8 cellular contexts compared by ENCODE assay signal in the genomic region with DNA sequence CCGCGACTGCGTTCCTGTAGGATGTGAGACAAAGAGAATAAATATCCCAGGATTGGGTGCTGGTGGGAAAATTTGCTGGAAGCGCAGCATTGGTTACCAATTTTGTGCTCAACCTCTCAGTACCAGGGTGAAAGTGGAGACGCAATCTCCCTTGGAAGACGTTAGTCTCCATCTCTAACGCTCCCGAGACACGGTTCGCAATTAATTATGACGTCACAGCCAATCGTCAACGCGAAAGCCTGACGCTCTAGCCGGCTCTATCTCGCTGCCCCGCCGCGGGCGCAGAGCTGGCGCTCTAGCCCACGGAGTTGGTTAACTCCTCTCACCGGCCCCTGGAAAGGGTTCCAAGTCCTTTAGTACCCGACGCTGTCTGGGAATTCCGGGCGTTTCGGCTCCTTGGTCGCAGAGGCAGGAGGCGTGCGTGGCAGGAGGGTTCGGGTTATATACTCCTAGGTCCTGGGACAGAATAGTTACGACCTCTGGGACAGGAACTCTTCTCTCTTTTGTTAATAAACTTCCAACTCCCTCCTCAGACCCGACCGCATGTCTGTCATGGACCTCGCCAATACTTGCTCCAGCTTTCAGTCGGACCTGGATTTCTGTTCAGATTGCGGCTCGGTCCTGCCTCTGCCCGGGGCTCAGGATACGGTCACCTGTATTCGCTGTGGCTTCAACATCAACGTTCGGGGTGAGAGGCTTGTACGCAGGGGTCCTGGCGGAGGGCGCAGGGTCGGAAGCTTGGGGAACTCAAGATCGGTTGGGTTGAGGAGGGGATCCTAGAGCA. TPM values are rescaled to one million over a fixed set of nuclear protein-coding genes. Genes with fewer than 3 reads are reported as not detected.
DNase-seq lines count a peak whose midpoint lies in the region; ATAC-seq and TF ChIP-seq lines count a peak whose summit lies in the region.

A gene with protein sequence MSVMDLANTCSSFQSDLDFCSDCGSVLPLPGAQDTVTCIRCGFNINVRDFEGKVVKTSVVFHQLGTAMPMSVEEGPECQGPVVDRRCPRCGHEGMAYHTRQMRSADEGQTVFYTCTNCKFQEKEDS (plus strand): TSS at position 284 of the 784 bp plus-strand sequence. CDS start 260 bp downstream, at position 544.

- peaks cover 7% of the 10 kb centered on the region; the same call in 1 of the 2 replicates for H3F3A ChIP-seq in GM23338 (replicated peaks; ENCODE audit: low read depth)

- POLR2A ChIA-PET in naive thymus-derived CD8-positive, alpha-beta T cell (lab: Charles Lee): interaction anchor here (0.6 to 3.6 kb wide), 15 partner anchors 8 to 1837 kb away, joined by 3 to 18 read pairs (median 5); partner anchors contain the start of genes HLA-A, RNF39, TRIM26 and TRIM39

- peaks cover 4% of the 10 kb centered on the region for H3K27me3 Mint-ChIP-seq in GM23338 (ENCODE audit: insufficient read depth, low read depth, poor library complexity)
- no peaks in the 10 kb centered on the region for H3K27me3 Mint-ChIP-seq in activated T-helper 2 cell treated with anti-CD3 and anti-CD28 coated beads, Interferon-gamma antibody, Interleukin-2, Interleukin-4, amounts not matched to agents 10 μg/mL and 5 μg/mL and 100 μg/mL, durations not matched to agents 14 hours and 24 hours and 36 hours (ENCODE audit: low read depth)
- H3K27me3 Mint-ChIP-seq in naive thymus-derived CD8-positive, alpha-beta T cell: no peaks in the 10 kb centered on the region

- no peaks in the 10 kb centered on the region; the same call in 2 of the 3 replicates for H3K36me3 Mint-ChIP-seq in GM23338 (ENCODE audit: low read depth)
- H3K36me3 Mint-ChIP-seq in activated T-helper 2 cell treated with anti-CD3 and anti-CD28 coated beads, Interferon-gamma antibody, Interleukin-2, Interleukin-4, amounts not matched to agents 10 μg/mL and 5 μg/mL and 100 μg/mL, durations not matched to agents 14 hours and 24 hours and 36 hours (ENCODE audit: low read depth): peaks cover 37% of the 10 kb centered on the region
- peaks cover 0 to 59% (median 5%) of the 10 kb centered on the region in 3 donors for H3K36me3 Mint-ChIP-seq in naive thymus-derived CD8-positive, alpha-beta T cell

- H3K27ac ChIP-seq in DND-41 (ENCODE audit: low read length): peak within 1 kb of the TSS; percentile 86
- H3K27ac ChIP-seq in GM23338 (ENCODE audit: low read depth): peak within 1 kb of the TSS; percentile 90
- peak within 1 kb of the TSS; percentile 77 for H3K27ac ChIP-seq in RWPE2 (ENCODE audit: poor library complexity, severe bottlenecking)
- peak within 1 kb of the TSS; percentile 82 for H3K27ac ChIP-seq in fibroblast of lung (ENCODE audit: insufficient read depth, low read length)

- peaks cover 6% of the 10 kb centered on the region; the same call in 2 of the 3 replicates for H3K4me1 Mint-ChIP-seq in GM23338
- peaks cover 39% of the 10 kb centered on the region for H3K4me1 Mint-ChIP-seq in activated T-helper 2 cell treated with anti-CD3 and anti-CD28 coated beads, Interferon-gamma antibody, Interleukin-2, Interleukin-4, amounts not matched to agents 10 μg/mL and 5 μg/mL and 100 μg/mL, durations not matched to agents 14 hours and 24 hours and 36 hours (ENCODE audit: low read depth)
- peaks cover 16 to 53% (median 33%) of the 10 kb centered on the region in 4 donors for H3K4me1 Mint-ChIP-seq in naive thymus-derived CD8-positive, alpha-beta T cell

- H3K79me2 ChIP-seq in DND-41 (ENCODE audit: insufficient read depth, low read length): peaks cover 42% of the 10 kb centered on the region
- H3K79me2 ChIP-seq in GM23338 (replicated peaks; ENCODE audit: insufficient read depth): peaks cover 10% of the 10 kb centered on the region; the same call in 1 of the 2 replicates
- peaks cover 22% of the 10 kb centered on the region for H3K79me2 ChIP-seq in fibroblast of lung (ENCODE audit: control insufficient read depth, insufficient read depth, low read length)

- no peaks in the 10 kb centered on the region for H3K9me3 Mint-ChIP-seq in GM23338
- H3K9me3 Mint-ChIP-seq in activated T-helper 2 cell treated with anti-CD3 and anti-CD28 coated beads, Interferon-gamma antibody, Interleukin-2, Interleukin-4, amounts not matched to agents 10 μg/mL and 5 μg/mL and 100 μg/mL, durations not matched to agents 14 hours and 24 hours and 36 hours: no peaks in the 10 kb centered on the region
- no peaks in the 10 kb centered on the region for H3K9me3 Mint-ChIP-seq in naive thymus-derived CD8-positive, alpha-beta T cell

- H3K9me2 ChIP-seq in GM23338 (ENCODE audit: insufficient read depth): no peaks in the 10 kb centered on the region

- intact Hi-C loops in activated T-helper 2 cell treated with anti-CD3 and anti-CD28 coated beads, Interferon-gamma antibody, Interleukin-2, Interleukin-4, amounts not matched to agents 10 μg/mL and 5 μg/mL and 100 μg/mL, durations not matched to agents 14 hours and 24 hours and 36 hours (cut with micrococcal nuclease): loop anchor here (5.0 kb wide), 1 partner anchor 94 kb away; no protein-coding TSS in a partner anchor

- H3K9ac ChIP-seq in DND-41 (ENCODE audit: low read depth, low read length) (peak within 1 kb of the TSS; percentile 73), fibroblast of lung (ENCODE audit: insufficient read depth, low read length) (peak within 1 kb of the TSS; percentile 62)

- peak; percentile 92 for ATAC-seq in DND-41 (ENCODE audit: insufficient read depth, low read depth)
- ATAC-seq in GM23338: peak; percentile 99
- ATAC-seq in RWPE2 (ENCODE audit: low read depth): peak; percentile 95
- ATAC-seq in naive thymus-derived CD8-positive, alpha-beta T cell: peak; percentile 87 to 93

- peak within 1 kb of the TSS; percentile 97 for H3K27ac Mint-ChIP-seq in GM23338
- peak within 1 kb of the TSS; percentile 97 for H3K27ac Mint-ChIP-seq in activated T-helper 2 cell treated with anti-CD3 and anti-CD28 coated beads, Interferon-gamma antibody, Interleukin-2, Interleukin-4, amounts not matched to agents 10 μg/mL and 5 μg/mL and 100 μg/mL, durations not matched to agents 14 hours and 24 hours and 36 hours
- peak within 1 kb of the TSS; percentile 97 to 100 (median 99) for H3K27ac Mint-ChIP-seq in naive thymus-derived CD8-positive, alpha-beta T cell

- H3K4me2 ChIP-seq in DND-41 (ENCODE audit: insufficient read depth, low read length) (peak within 1 kb of the TSS; percentile 87), GM23338 (peak within 1 kb of the TSS; percentile 96), fibroblast of lung (ENCODE audit: extremely low read depth, insufficient read depth, low read length) (peak within 1 kb of the TSS; percentile 96)

- peak within 1 kb of the TSS; percentile 79 for H2AFZ ChIP-seq in DND-41 (ENCODE audit: low read depth, low read length)
- H2AFZ ChIP-seq in GM23338: peak within 1 kb of the TSS; percentile 98
- peak within 1 kb of the TSS; percentile 96 for H2AFZ ChIP-seq in fibroblast of lung (ENCODE audit: low read length)

- H3K4me3 ChIP-seq in DND-41 (ENCODE audit: low read depth in 1 of 2, low read length in 2 of 2) (peak within 1 kb of the TSS; percentile 71 to 83), GM23338 (peak within 1 kb of the TSS; percentile 83), RWPE2 (ENCODE audit: severe bottlenecking) (peak within 1 kb of the TSS; percentile 86), fibroblast of lung (replicated peaks in 1 of 4; ENCODE audit: control extremely low read depth in 1 of 4, insufficient read depth in 1 of 4, low read depth in 3 of 4, low read length in 4 of 4) (peak within 1 kb of the TSS; percentile 54 to 99 (median 83))

- peaks cover 19% of the 10 kb centered on the region for H3K36me3 ChIP-seq in DND-41 (ENCODE audit: insufficient read depth, low read length)
- H3K36me3 ChIP-seq in GM23338 (ENCODE audit: insufficient read depth): no peaks in the 10 kb centered on the region
- H3K36me3 ChIP-seq in RWPE2 (ENCODE audit: low read depth): peaks cover 39% of the 10 kb centered on the region
- no peaks in the 10 kb centered on the region for H3K36me3 ChIP-seq in fibroblast of lung (ENCODE audit: control insufficient read depth, insufficient read depth, low read length)

- H3K27me3 ChIP-seq in DND-41 (ENCODE audit: insufficient read depth, low read length, poor library complexity): no peaks in the 10 kb centered on the region
- no peaks in the 10 kb centered on the region for H3K27me3 ChIP-seq in GM23338 (ENCODE audit: insufficient read depth)
- H3K27me3 ChIP-seq in RWPE2 (ENCODE audit: insufficient read depth, poor library complexity, severe bottlenecking): no peaks in the 10 kb centered on the region
- no peaks in the 10 kb centered on the region for H3K27me3 ChIP-seq in fibroblast of lung (ENCODE audit: control insufficient read depth, insufficient read depth, low read length)

- H3K9me3 ChIP-seq in DND-41 (ENCODE audit: insufficient read depth, low read length, severe bottlenecking) (no peaks in the 10 kb centered on the region), RWPE2 (ENCODE audit: severe bottlenecking) (no peaks in the 10 kb centered on the region), fibroblast of lung (ENCODE audit: control insufficient read depth, insufficient read depth, low read depth, low read length) (no peaks in the 10 kb centered on the region)

- peak; percentile 4 for TF ChIP-seq CTCF in DND-41 (IDR thresholded peaks at IDR 0.05; ENCODE audit: borderline replicate concordance, extremely low read depth, low read length, poor library complexity, severe bottlenecking)
- TF ChIP-seq CTCF in GM23338 (conservative IDR thresholded peaks at IDR 0.05; ENCODE audit: low read depth in 2 of 2): no peak
- TF ChIP-seq CTCF in RWPE2 (IDR thresholded peaks at IDR 0.05; ENCODE audit: poor library complexity, severe bottlenecking): no peak
- no peak for TF ChIP-seq CTCF in fibroblast of lung (conservative IDR thresholded peaks at IDR 0.05 in 1 of 2, IDR thresholded peaks at IDR 0.05 in 1 of 2; ENCODE audit: low read depth in 1 of 2, low read length in 2 of 2)

- peak within 1 kb of the TSS; percentile 97 for H3K4me3 Mint-ChIP-seq in GM23338
- H3K4me3 Mint-ChIP-seq in activated T-helper 2 cell treated with anti-CD3 and anti-CD28 coated beads, Interferon-gamma antibody, Interleukin-2, Interleukin-4, amounts not matched to agents 10 μg/mL and 5 μg/mL and 100 μg/mL, durations not matched to agents 14 hours and 24 hours and 36 hours (ENCODE audit: low read depth): peak within 1 kb of the TSS; percentile 99
- peak within 1 kb of the TSS; percentile 87 to 100 (median 99) for H3K4me3 Mint-ChIP-seq in naive thymus-derived CD8-positive, alpha-beta T cell

- H3K4me1 ChIP-seq in DND-41 (ENCODE audit: insufficient read depth, low read length): peaks cover 53% of the 10 kb centered on the region
- peaks cover 14% of the 10 kb centered on the region for H3K4me1 ChIP-seq in GM23338 (ENCODE audit: insufficient read depth)
- peaks cover 10% of the 10 kb centered on the region for H3K4me1 ChIP-seq in RWPE2 (ENCODE audit: insufficient read depth, poor library complexity, severe bottlenecking)
- H3K4me1 ChIP-seq in fibroblast of lung (ENCODE audit: control insufficient read depth, extremely low read depth, insufficient read depth, low read length): peaks cover 8% of the 10 kb centered on the region

- H4K20me1 ChIP-seq in DND-41 (ENCODE audit: insufficient read depth, low read length): no peaks in the 10 kb centered on the region
- no peaks in the 10 kb centered on the region for H4K20me1 ChIP-seq in GM23338 (replicated peaks; ENCODE audit: insufficient read depth)
- H4K20me1 ChIP-seq in fibroblast of lung (ENCODE audit: control insufficient read depth, extremely low read depth, insufficient read depth, low read length): no peaks in the 10 kb centered on the region

- DNase-seq in DND-41: peak; percentile 92
- peak; percentile 100 for DNase-seq in GM23338 (ENCODE audit: low spot score)
- DNase-seq in LoVo (ENCODE audit: low spot score): peak; percentile 97
- DNase-seq in RWPE2 (ENCODE audit: low spot score): peak; percentile 89
- DNase-seq in activated T-helper 2 cell treated with anti-CD3 and anti-CD28 coated beads, Interferon-gamma antibody, Interleukin-2, Interleukin-4, amounts not matched to agents 10 μg/mL and 5 μg/mL and 100 μg/mL, durations not matched to agents 14 hours and 24 hours and 36 hours (ENCODE audit: low spot score): peak; percentile 82
- peak; percentile 96 to 97 for DNase-seq in fibroblast of lung (ENCODE audit: low read depth in 2 of 2)
- DNase-seq in naive thymus-derived CD8-positive, alpha-beta T cell: peak; percentile 70 to 93 (median 85)
- DNase-seq in stimulated activated naive CD4-positive, alpha-beta T cell (lab: John Stamatoyannopoulos, UW): peak; percentile 70 to 89 (median 82)

RNA-seq across cellular contexts. Expression of the gene that starts here (rescaled TPM):
- total RNA-seq in GM23338 (2014; rRNA removed; shearing (Covaris generic)): 28.1 and 30.1 TPM in 2 replicates
- polyA plus RNA-seq in GM23338 (2016; fragmentation: Nextera tagmentation; extraction: Ambion mirVana): 89.4 and 93.6 TPM in 2 replicates
- total RNA-seq in activated T-helper 2 cell treated with anti-CD3 and anti-CD28 coated beads, Interferon-gamma antibody, Interleukin-2, Interleukin-4, amounts not matched to agents 10 μg/mL and 5 μg/mL and 100 μg/mL, durations not matched to agents 14 hours and 24 hours and 36 hours: 76.0 and 78.2 TPM in 2 replicates
- 42.1 and 46.1 TPM in 2 replicates for total RNA-seq in fibroblast of lung
- 21.1 and 25.0 TPM in 2 replicates for polyA plus RNA-seq in fibroblast of lung
- 29.2 and 32.4 TPM in 2 replicates for polyA plus RNA-seq in fibroblast of lung (2012)
- polyA minus RNA-seq in fibroblast of lung (ENCODE audit: low replicate concordance): 28.0 and 28.3 TPM in 2 replicates
- total RNA-seq in naive thymus-derived CD8-positive, alpha-beta T cell: 10 to 100 TPM; 35.9 to 38.5 TPM
- 100 to 1,000 TPM in 1 of 3 donors, 10 to 100 TPM in 2; 60.8 to 110 (median 93.5) TPM for polyA plus RNA-seq in naive thymus-derived CD8-positive, alpha-beta T cell

Comparison
In these comparisons a context has a peak if more than half of its experiments do, and no peak if none do; other contexts are left out.
1. Peak in every context shown above with its lines: DNase-seq, ATAC-seq, H3K4me3 ChIP-seq and H3K27ac ChIP-seq.